13 cellular contexts compared by ENCODE assay signal in the genomic region with DNA sequence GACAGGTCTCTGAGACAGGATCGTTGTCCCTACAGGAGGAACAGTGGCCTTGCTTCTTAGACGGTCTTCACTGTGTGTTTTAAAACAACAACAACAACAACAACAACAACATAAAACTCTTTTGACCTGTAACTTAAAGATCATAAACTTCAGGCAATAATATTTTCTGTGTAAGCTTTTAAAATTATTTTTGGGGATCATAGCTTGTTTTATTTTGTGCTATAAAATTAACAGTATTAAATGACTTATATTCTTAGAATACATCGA. TPM values are rescaled to one million over a fixed set of nuclear protein-coding genes. Genes with fewer than 3 reads are reported as not detected.
"Had no signal": no experiment of that assay in that cellular context is flagged by ENCODE, and none has a peak within 500 bp of the region (broad histone marks: within the 10 kb centered on the region; RNA-seq: fewer than 3 reads in every experiment).

No MANE protein-coding gene starts in this region.

- H3K27me3 ChIP-seq: testis had no signal

- H3K27ac ChIP-seq: lower lobe of right lung, psoas muscle, testis had no signal

- DNase-seq: activated CD8-positive, alpha-beta memory T cell treated with anti-CD3 and anti-CD28 coated beads, Interleukin-2, amount 50 U/mL, for 48 hours; activated CD8-positive, alpha-beta T cell treated with anti-CD3 and anti-CD28 coated beads for 36 hours; effector CD4-positive, alpha-beta T cell; hippocampal formation; lower lobe of right lung; natural killer cell; stimulated activated CD4-positive, alpha-beta T cell treated with anti-CD3 and anti-CD28 coated beads, Interleukin-4, amount 100 ng/mL, for 1 hour; stimulated activated CD8-positive, alpha-beta memory T cell treated with anti-CD3 and anti-CD28 coated beads, Interleukin-4, amount 100 ng/mL, for 48 hours; stimulated activated naive CD8-positive, alpha-beta T cell treated with anti-CD3 and anti-CD28 coated beads, Interleukin-15, Interleukin-2, amounts not matched to agents 100 U/mL and 50 U/mL, for 24 hours; T-helper 9 cell; testis had no signal

- H3K9me3 ChIP-seq: lower lobe of right lung, psoas muscle, testis had no signal

- H3K4me3 ChIP-seq: lower lobe of right lung, psoas muscle, testis had no signal

- H3K4me1 ChIP-seq: testis had no signal

- ATAC-seq: activated CD8-positive, alpha-beta T cell treated with anti-CD3 and anti-CD28 coated beads for 36 hours; lower lobe of right lung; natural killer cell; stimulated activated naive CD8-positive, alpha-beta T cell treated with anti-CD3 and anti-CD28 coated beads, Interleukin-15, Interleukin-2, amounts not matched to agents 100 U/mL and 50 U/mL, for 24 hours had no signal

RNA-seq across cellular contexts. Expression of a gene that starts 13.8 kb away (rescaled TPM):
- total RNA-seq: endothelial cell of umbilical vein had no signal
